21 cellular contexts compared by ENCODE assay signal in the genomic region with DNA sequence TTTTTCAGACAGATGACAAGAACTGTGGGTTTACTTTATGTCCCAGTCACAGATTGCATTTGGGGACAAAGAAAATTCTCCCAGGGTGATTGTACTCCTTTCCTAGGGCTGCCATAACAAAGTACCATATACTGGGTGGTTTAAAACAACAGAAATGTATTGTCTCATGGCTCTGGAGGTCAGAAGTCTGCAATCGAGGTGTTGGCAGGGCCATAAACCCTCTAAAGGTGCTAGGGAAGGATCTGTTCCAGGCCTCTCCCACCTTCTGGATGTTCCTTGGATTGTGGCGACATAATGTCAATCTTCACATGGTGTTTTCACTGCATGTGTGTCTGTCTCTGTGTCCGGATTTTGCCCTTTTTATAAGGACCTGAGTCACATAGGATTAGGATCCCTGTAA.
"Had no signal": no experiment of that assay in that cellular context is flagged by ENCODE, and none has a peak within 500 bp of the region (broad histone marks: within the 10 kb centered on the region; RNA-seq: fewer than 3 reads in every experiment).

No MANE protein-coding gene starts in this region.

- H3K36me3 ChIP-seq: left lung had no signal

- H3K4me3 ChIP-seq: coronary artery, dorsolateral prefrontal cortex, esophagus muscularis mucosa, gastroesophageal sphincter, heart left ventricle, hepatocyte, left lung, lower lobe of right lung had no signal

- DNase-seq: dermis blood vessel endothelial cell; dorsolateral prefrontal cortex; effector CD4-positive, alpha-beta T cell; effector memory CD4-positive, alpha-beta T cell; foreskin keratinocyte; heart left ventricle; hypothalamus; immature natural killer cell; islet precursor cell; kidney; kidney glomerular epithelial cell; left lung; left ventricle myocardium superior; lower lobe of right lung; mesenchymal stem cell had no signal

- H3K4me1 ChIP-seq: esophagus muscularis mucosa, foreskin keratinocyte, heart left ventricle, left lung, lower lobe of right lung had no signal

- H3K27me3 ChIP-seq: esophagus muscularis mucosa, foreskin keratinocyte, gastroesophageal sphincter, heart left ventricle, hepatocyte, left lung had no signal

- H3K9me3 ChIP-seq: esophagus muscularis mucosa, gastroesophageal sphincter, left lung, lower lobe of right lung had no signal

- ATAC-seq: foreskin keratinocyte, gastroesophageal sphincter, heart left ventricle, left lung, left ventricle myocardium superior, lower lobe of right lung had no signal

- FAIRE-seq: endothelial cell of umbilical vein, frontal cortex, kidney had no signal

- H3K27ac ChIP-seq: coronary artery, esophagus muscularis mucosa, foreskin keratinocyte, gastroesophageal sphincter, heart left ventricle, hepatocyte, left lung, lower lobe of right lung had no signal
